Comparison of ENCODE assay signal across 10 cellular contexts in genomic region chr11:11400635-11401232, GRCh38. TPM values are rescaled to one million over a fixed set of nuclear protein-coding genes. Genes with fewer than 3 reads are reported as not detected.
DNase-seq lines count a peak whose midpoint lies in the region; ATAC-seq and TF ChIP-seq lines count a peak whose summit lies in the region.
"Had no signal": no experiment of that assay in that cellular context is flagged by ENCODE, and none has a peak within 500 bp of the region (broad histone marks: within the 10 kb centered on the region; RNA-seq: fewer than 3 reads in every experiment).

No MANE protein-coding gene starts in this region.

- no peak for ATAC-seq in GM18520 (IDR thresholded peaks at IDR 0.05; ENCODE audit: unreplicated experiment)
- ATAC-seq in GM19035 (IDR thresholded peaks at IDR 0.05; ENCODE audit: unreplicated experiment) = no peak
- no peak for ATAC-seq in GM19467 (IDR thresholded peaks at IDR 0.05; ENCODE audit: unreplicated experiment)
- ATAC-seq: mucosa of descending colon had no signal

- H3K9me3 ChIP-seq in HAP-1 = no peaks in the 10 kb centered on the region
- H3K9me3 ChIP-seq: mucosa of descending colon had no signal

- H3K36me3 ChIP-seq in HAP-1 (replicated peaks) (no peaks in the 10 kb centered on the region), kidney epithelial cell (ENCODE audit: control insufficient read depth, insufficient read depth, low read length) (no peaks in the 10 kb centered on the region)

- no peak overlapping the region for H3K4me3 ChIP-seq in HAP-1
- no peak overlapping the region for H3K4me3 ChIP-seq in kidney epithelial cell (ENCODE audit: low read depth, low read length)
- H3K4me3 ChIP-seq: mucosa of descending colon, SK-N-MC had no signal

- peak; percentile 24 for TF ChIP-seq CTCF in kidney epithelial cell (IDR thresholded peaks at IDR 0.05; ENCODE audit: insufficient read depth, low read length, poor library complexity, severe bottlenecking)

- DNase-seq in ELR (ENCODE audit: low read depth) (peak; percentile 10), HAP-1 (ENCODE audit: low spot score in 2 of 2) (peak; percentile 11 to 40), SKM-1 treated with dmso at 0.1 percent for 144 hours (lab: John Stamatoyannopoulos, UW; ENCODE audit: unreplicated experiment) (peak; percentile 10), kidney epithelial cell (ENCODE audit: low read depth) (no peak)
- DNase-seq: NCI-H2029 treated with DMSO at 0.1 percent for 48 hours had no signal

- H3K27me3 ChIP-seq in HAP-1 (ENCODE audit: low read depth) = no peaks in the 10 kb centered on the region
- H3K27me3 ChIP-seq in kidney epithelial cell (ENCODE audit: control insufficient read depth, insufficient read depth, low read length) = peaks cover 8% of the 10 kb centered on the region

- in situ Hi-C loops in HAP-1 (cut with MboI; ENCODE audit: low sequenced_read_pairs) = no loop called here

- peaks cover 12% of the 10 kb centered on the region for H3K4me1 ChIP-seq in HAP-1

RNA-seq across cellular contexts. Expression of gene CSNK2A3, which starts 47.7 kb away (rescaled TPM):
- 2.4 and 3.4 TPM in 2 replicates for total RNA-seq in kidney epithelial cell
